16 cellular contexts compared by ENCODE assay signal in genomic region chr6:42375007-42375635, GRCh38.
DNase-seq lines count a peak whose midpoint lies in the region; ATAC-seq and TF ChIP-seq lines count a peak whose summit lies in the region.
"Had no signal": no experiment of that assay in that cellular context is flagged by ENCODE, and none has a peak within 500 bp of the region (broad histone marks: within the 10 kb centered on the region; RNA-seq: fewer than 3 reads in every experiment).

No MANE protein-coding gene starts in this region.

- H3K4me1 ChIP-seq in Karpas-422 (ENCODE audit: low read length) = peaks cover 54% of the 10 kb centered on the region
- no peaks in the 10 kb centered on the region for H3K4me1 ChIP-seq in osteoblast (ENCODE audit: insufficient read depth, low read length)
- H3K4me1 ChIP-seq in OCI-LY7 (ENCODE audit: insufficient read depth, low read length, poor library complexity, severe bottlenecking) = peaks cover under 1% of the 10 kb centered on the region
- H3K4me1 ChIP-seq: ascending aorta had no signal

- H3K9me2 ChIP-seq in Karpas-422 (replicated peaks; ENCODE audit: insufficient read depth, low read length) (no peaks in the 10 kb centered on the region), OCI-LY7 (ENCODE audit: insufficient read depth, low read length) (no peaks in the 10 kb centered on the region)

- peak; percentile 30 for DNase-seq in activated T-cell treated with anti-CD3 and anti-CD28 coated beads, Interleukin-2, amount 50 U/mL, for 24 hours
- no peak for DNase-seq in activated T-cell treated with anti-CD3 and anti-CD28 coated beads for 4 hours
- DNase-seq in Karpas-422 = no peak
- no peak for DNase-seq in central memory CD8-positive, alpha-beta T cell (ENCODE audit: low spot score in 2 of 2)
- no peak for DNase-seq in osteoblast (ENCODE audit: insufficient read length, low spot score, missing footprints)
- DNase-seq in HuH-7.5 (ENCODE audit: low spot score) = no peak
- no peak for DNase-seq in OCI-LY7 (ENCODE audit: low spot score)
- DNase-seq: activated gamma-delta T cell; DMS153; HCEC 1CT; mammary epithelial cell; naive B cell; stimulated activated CD4-positive, alpha-beta T cell treated with anti-CD3 and anti-CD28 coated beads, Interleukin-2, amount 100 ng/mL, for 48 hours had no signal

- peak overlapping the region; percentile 7 for H3K27ac Mint-ChIP-seq in activated T-cell treated with anti-CD3 and anti-CD28 coated beads, Interleukin-2, amount 50 U/mL, for 24 hours
- peak overlapping the region; percentile 8 for H3K27ac Mint-ChIP-seq in central memory CD8-positive, alpha-beta T cell (ENCODE audit: low read depth)
- H3K27ac Mint-ChIP-seq in stimulated activated memory B cell treated with anti-CD40 and anti-IgM and Interleukin-4, amounts not matched to agents 10 μg/mL and 1 μg/mL and 100 μg/mL, for 72 hours = peak overlapping the region; percentile 82
- H3K27ac Mint-ChIP-seq: progenitor cell of endocrine pancreas had no signal

- H3K27ac ChIP-seq in Karpas-422 (ENCODE audit: low read length) (peak overlapping the region; percentile 53; the same call in 1 of the 2 replicates), osteoblast (ENCODE audit: low read depth, low read length) (no peak overlapping the region), OCI-LY7 (ENCODE audit: low read depth, low read length, poor library complexity, severe bottlenecking) (no peak overlapping the region)
- H3K27ac ChIP-seq: ascending aorta had no signal

- ATAC-seq in central memory CD8-positive, alpha-beta T cell (replicated peaks; ENCODE audit: extremely low read depth, poor library complexity, severe bottlenecking) = no peak
- ATAC-seq in stimulated activated memory B cell treated with anti-CD40 and anti-IgM and Interleukin-4, amounts not matched to agents 10 μg/mL and 1 μg/mL and 100 μg/mL, for 72 hours = no peak

- H3K4me1 Mint-ChIP-seq in activated T-cell treated with anti-CD3 and anti-CD28 coated beads, Interleukin-2, amount 50 U/mL, for 24 hours (ENCODE audit: low read depth) = peaks cover 72% of the 10 kb centered on the region
- peaks cover 75% of the 10 kb centered on the region for H3K4me1 Mint-ChIP-seq in central memory CD8-positive, alpha-beta T cell
- H3K4me1 Mint-ChIP-seq in stimulated activated memory B cell treated with anti-CD40 and anti-IgM and Interleukin-4, amounts not matched to agents 10 μg/mL and 1 μg/mL and 100 μg/mL, for 72 hours = peaks cover 62% of the 10 kb centered on the region

- TF ChIP-seq CTCF in osteoblast (IDR thresholded peaks at IDR 0.05; ENCODE audit: extremely low read depth, low read depth, low read length) (no peak), OCI-LY7 (conservative IDR thresholded peaks at IDR 0.05; ENCODE audit: low read length) (no peak)

- POLR2A ChIA-PET in OCI-LY7 (lab: Charles Lee) = interaction anchor here (0.7 kb wide), 1 partner anchor 13 kb away, joined by 7 read pairs; no protein-coding TSS in a partner anchor

- H3K27me3 ChIP-seq in Karpas-422 (ENCODE audit: low read length) (no peaks in the 10 kb centered on the region), osteoblast (ENCODE audit: insufficient read depth, low read length) (no peaks in the 10 kb centered on the region)
- H3K27me3 ChIP-seq: ascending aorta had no signal

- H3K9me3 ChIP-seq in Karpas-422 (ENCODE audit: low read length) = no peaks in the 10 kb centered on the region
- H3K9me3 ChIP-seq in osteoblast (ENCODE audit: low read depth, low read length) = no peaks in the 10 kb centered on the region
- no peaks in the 10 kb centered on the region for H3K9me3 ChIP-seq in OCI-LY7 (ENCODE audit: low read length)
- H3K9me3 ChIP-seq: ascending aorta had no signal

- no peaks in the 10 kb centered on the region for H3K36me3 ChIP-seq in Karpas-422 (ENCODE audit: insufficient read depth, low read length)
- no peaks in the 10 kb centered on the region for H3K36me3 ChIP-seq in osteoblast (ENCODE audit: insufficient read depth, low read length)
- H3K36me3 ChIP-seq in OCI-LY7 (ENCODE audit: insufficient read depth, low read length) = no peaks in the 10 kb centered on the region
- H3K36me3 ChIP-seq: ascending aorta had no signal

- H3K79me2 ChIP-seq in Karpas-422 (ENCODE audit: low read length) (peaks cover 87% of the 10 kb centered on the region), osteoblast (ENCODE audit: insufficient read depth, low read length) (peaks cover 21% of the 10 kb centered on the region), OCI-LY7 (ENCODE audit: insufficient read depth, low read depth, low read length) (no peaks in the 10 kb centered on the region)

- no peaks in the 10 kb centered on the region for H3K9me3 Mint-ChIP-seq in activated T-cell treated with anti-CD3 and anti-CD28 coated beads, Interleukin-2, amount 50 U/mL, for 24 hours
- H3K9me3 Mint-ChIP-seq in central memory CD8-positive, alpha-beta T cell = no peaks in the 10 kb centered on the region
- H3K9me3 Mint-ChIP-seq in stimulated activated memory B cell treated with anti-CD40 and anti-IgM and Interleukin-4, amounts not matched to agents 10 μg/mL and 1 μg/mL and 100 μg/mL, for 72 hours = no peaks in the 10 kb centered on the region

- H3K9ac ChIP-seq in Karpas-422 (ENCODE audit: low read length) = no peak overlapping the region

- CTCF ChIA-PET in OCI-LY7 (lab: Charles Lee; ENCODE audit: unreplicated experiment) = no interaction called here

- H2AFZ ChIP-seq in Karpas-422 (ENCODE audit: low read length) (no peak overlapping the region), osteoblast (ENCODE audit: low read length) (no peak overlapping the region), OCI-LY7 (ENCODE audit: low read length) (no peak overlapping the region)

- BruUV-seq in OCI-LY7 (replicated peaks; lab: Mats Ljungman, UMichigan) = no TSS peak

- intact Hi-C loops in OCI-LY7 (cut with micrococcal nuclease; ENCODE audit: unreplicated experiment) = no loop called here

- H3K4me3 ChIP-seq in Karpas-422 (ENCODE audit: low read length) = no peak overlapping the region
- no peak overlapping the region for H3K4me3 ChIP-seq in osteoblast (ENCODE audit: insufficient read depth, low read length)
- H3K4me3 ChIP-seq in OCI-LY7 (ENCODE audit: low read depth, low read length, poor library complexity, severe bottlenecking) = no peak overlapping the region
- H3K4me3 ChIP-seq: ascending aorta had no signal

- no peak overlapping the region for H3K4me2 ChIP-seq in Karpas-422 (ENCODE audit: low read depth, low read length, poor library complexity, severe bottlenecking)
- no peak overlapping the region for H3K4me2 ChIP-seq in osteoblast (ENCODE audit: insufficient read depth, low read length)
- no peak overlapping the region for H3K4me2 ChIP-seq in OCI-LY7 (ENCODE audit: low read length)

- peaks cover 2% of the 10 kb centered on the region for H3K36me3 Mint-ChIP-seq in activated T-cell treated with anti-CD3 and anti-CD28 coated beads, Interleukin-2, amount 50 U/mL, for 24 hours (ENCODE audit: low read depth)
- H3K36me3 Mint-ChIP-seq in central memory CD8-positive, alpha-beta T cell (ENCODE audit: insufficient read depth) = peaks cover 5% of the 10 kb centered on the region
- peaks cover 5% of the 10 kb centered on the region for H3K36me3 Mint-ChIP-seq in stimulated activated memory B cell treated with anti-CD40 and anti-IgM and Interleukin-4, amounts not matched to agents 10 μg/mL and 1 μg/mL and 100 μg/mL, for 72 hours
- H3K36me3 Mint-ChIP-seq: naive B cell had no signal

- H3K27me3 Mint-ChIP-seq in activated T-cell treated with anti-CD3 and anti-CD28 coated beads, Interleukin-2, amount 50 U/mL, for 24 hours = no peaks in the 10 kb centered on the region
- no peaks in the 10 kb centered on the region for H3K27me3 Mint-ChIP-seq in central memory CD8-positive, alpha-beta T cell
- no peaks in the 10 kb centered on the region for H3K27me3 Mint-ChIP-seq in stimulated activated memory B cell treated with anti-CD40 and anti-IgM and Interleukin-4, amounts not matched to agents 10 μg/mL and 1 μg/mL and 100 μg/mL, for 72 hours
- H3K27me3 Mint-ChIP-seq: progenitor cell of endocrine pancreas had no signal

- no peaks in the 10 kb centered on the region for H4K20me1 ChIP-seq in Karpas-422 (ENCODE audit: insufficient read depth, low read depth, low read length)
- peaks cover 6% of the 10 kb centered on the region for H4K20me1 ChIP-seq in osteoblast (ENCODE audit: insufficient read depth, low read length)
- no peaks in the 10 kb centered on the region; the same call in 1 of the 2 replicates for H4K20me1 ChIP-seq in OCI-LY7 (ENCODE audit: insufficient read depth, low read length)

- H3K4me3 Mint-ChIP-seq in activated T-cell treated with anti-CD3 and anti-CD28 coated beads, Interleukin-2, amount 50 U/mL, for 24 hours = no peak overlapping the region
- no peak overlapping the region for H3K4me3 Mint-ChIP-seq in central memory CD8-positive, alpha-beta T cell
- H3K4me3 Mint-ChIP-seq in stimulated activated memory B cell treated with anti-CD40 and anti-IgM and Interleukin-4, amounts not matched to agents 10 μg/mL and 1 μg/mL and 100 μg/mL, for 72 hours = no peak overlapping the region

Comparison
In these comparisons a context has a peak if more than half of its experiments do, and no peak if none do; other contexts are left out.
1. H3K27ac Mint-ChIP-seq: peak in every context shown above with its lines; median percentile 82 in stimulated activated memory B cell treated with anti-CD40 and anti-IgM and Interleukin-4, amounts not matched to agents 10 μg/mL and 1 μg/mL and 100 μg/mL, for 72 hours; 8 in central memory CD8-positive, alpha-beta T cell; 7 in activated T-cell treated with anti-CD3 and anti-CD28 coated beads, Interleukin-2, amount 50 U/mL, for 24 hours.